In the genomic region with DNA sequence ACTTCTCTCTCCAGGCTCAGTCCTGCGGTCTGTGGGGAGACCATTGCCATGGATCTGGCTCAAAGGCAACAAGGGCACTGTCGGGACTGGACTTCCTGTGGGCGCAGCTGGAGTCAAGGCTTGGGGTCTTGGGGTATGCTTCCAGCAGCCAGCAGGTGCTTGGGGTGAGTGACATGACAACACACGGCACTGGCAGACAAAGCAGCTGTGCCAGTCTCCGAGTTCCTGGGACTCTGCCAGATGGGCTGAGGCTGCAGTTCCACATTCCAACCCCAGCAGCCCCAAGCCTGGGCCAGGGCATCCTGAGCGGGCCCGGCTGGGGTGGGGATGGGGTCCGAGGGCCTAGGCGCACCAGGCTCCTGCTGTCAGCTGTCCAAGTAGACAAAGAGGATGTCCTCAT, we compare ENCODE assay signal across 1 cellular context.
A peak's percentile ranks its signal among the peaks of the same experiment; 100 is the strongest.
TF ChIP-seq lines count a peak whose summit lies in the region.

No MANE protein-coding gene starts in this region.

TF ChIP-seq in HepG2, 621 proteins besides CTCF, POLR2A, EP300 and RAD21:
- TF ChIP-seq KAT2B (IDR thresholded peaks at IDR 0.05; ENCODE audit: borderline replicate concordance, low read depth, low read length) (no peak), RBFOX2 (IDR thresholded peaks at IDR 0.05; ENCODE audit: low read depth, low read length) (0 out of 2 replicates have a peak, but pooled peaks have one; percentile 28), ZNF274 (CRISPR knock-in tag; IDR thresholded peaks at IDR 0.05) (no peak)
- TF ChIP-seq, protein P1, sequence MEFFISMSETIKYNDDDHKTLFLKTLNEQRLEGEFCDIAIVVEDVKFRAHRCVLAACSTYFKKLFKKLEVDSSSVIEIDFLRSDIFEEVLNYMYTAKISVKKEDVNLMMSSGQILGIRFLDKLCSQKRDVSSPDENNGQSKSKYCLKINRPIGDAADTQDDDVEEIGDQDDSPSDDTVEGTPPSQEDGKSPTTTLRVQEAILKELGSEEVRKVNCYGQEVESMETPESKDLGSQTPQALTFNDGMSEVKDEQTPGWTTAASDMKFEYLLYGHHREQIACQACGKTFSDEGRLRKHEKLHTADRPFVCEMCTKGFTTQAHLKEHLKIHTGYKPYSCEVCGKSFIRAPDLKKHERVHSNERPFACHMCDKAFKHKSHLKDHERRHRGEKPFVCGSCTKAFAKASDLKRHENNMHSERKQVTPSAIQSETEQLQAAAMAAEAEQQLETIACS (CRISPR knock-in tag; IDR thresholded peaks at IDR 0.05) = no peak
